ENCODE assay signal across 8 cellular contexts in genomic region chr21:17612023-17612564, GRCh38. TPM values are rescaled to one million over a fixed set of nuclear protein-coding genes. Genes with fewer than 3 reads are reported as not detected.
A peak's percentile ranks its signal among the peaks of the same experiment; 100 is the strongest.
DNase-seq lines count a peak whose midpoint lies in the region; ATAC-seq and TF ChIP-seq lines count a peak whose summit lies in the region.

No MANE protein-coding gene starts in this region.

- TF ChIP-seq POLR2A in heart left ventricle (IDR thresholded peaks at IDR 0.05), result no peak

- peak in 1 of 2 donors; percentile 20 for ATAC-seq in activated naive CD4-positive, alpha-beta T cell treated with anti-CD3 and anti-CD28 coated beads, Interleukin-2, amount 50 U/mL, for 72 hours
- ATAC-seq in heart left ventricle, result peak in 3 of 4 donors; percentile 3 to 32 (median 26)

- H3K4me1 ChIP-seq in HEK293 (ENCODE audit: control insufficient read depth, insufficient read depth, low read length), result peaks cover 9% of the 10 kb centered on the region
- H3K4me1 ChIP-seq in heart left ventricle, result peaks cover 0 to 13% (median 6%) of the 10 kb centered on the region in 12 donors

- peak overlapping the region; percentile 82 for H3K27ac ChIP-seq in HEK293 (ENCODE audit: extremely low read depth, low read depth, low read length)
- H3K27ac ChIP-seq in heart left ventricle, result peak overlapping the region; percentile 1 to 91 (median 83)

- no peaks in the 10 kb centered on the region for H3K27me3 ChIP-seq in heart left ventricle

- H3K36me3 Mint-ChIP-seq in activated naive CD4-positive, alpha-beta T cell treated with anti-CD3 and anti-CD28 coated beads, Interleukin-2, amount 50 U/mL, for 72 hours, result peaks cover 37 to 39% of the 10 kb centered on the region in 2 donors

- POLR2A ChIA-PET in HEK293 (lab: Yijun Ruan, JAX), result interaction anchor here (1.3 to 2.5 kb wide), 2 partner anchors 11 to 99 kb away, joined by 6 to 12 read pairs; partner anchors contain the start of gene CXADR

- DNase-seq in NCI-H345 (lab: John Stamatoyannopoulos, UW) (peak; percentile 47), heart left ventricle (peak; percentile 16 to 68 (median 35)), posterior vena cava (ENCODE audit: low spot score) (peak; percentile 86), NCI-H187 treated with DMSO at 0.1 percent for 48 hours (lab: John Stamatoyannopoulos, UW) (no peak), DMS114 treated with DMSO at 0.1 percent for 48 hours (lab: John Stamatoyannopoulos, UW; ENCODE audit: unreplicated experiment) (no peak)
- DNase-seq in activated naive CD4-positive, alpha-beta T cell treated with anti-CD3 and anti-CD28 coated beads, Interleukin-2, amount 50 U/mL, for 72 hours (ENCODE audit: low spot score in 2 of 2), result peak; percentile 25 to 55

- no peaks in the 10 kb centered on the region for H3K9me3 ChIP-seq in HEK293 (ENCODE audit: control insufficient read depth, insufficient read depth, low read depth, low read length)
- H3K9me3 ChIP-seq in heart left ventricle, result peaks cover 0 to 4% (median 0%) of the 10 kb centered on the region in 12 donors

- WGBS in heart left ventricle, 4 donors, result 0 to 2% (median 1%) methylated on average over 20 to 50 of the region's 50 CpGs

- peak overlapping the region; percentile 90 for H3K4me3 ChIP-seq in GM12875 (ENCODE audit: low read depth, low read length)
- peak overlapping the region; percentile 66 for H3K4me3 ChIP-seq in HEK293 (ENCODE audit: low read depth, low read length)
- peak overlapping the region; percentile 50 to 88 (median 79) for H3K4me3 ChIP-seq in heart left ventricle

- no peak for TF ChIP-seq CTCF in GM12875 (IDR thresholded peaks at IDR 0.05; ENCODE audit: borderline replicate concordance, insufficient read depth, low read depth, low read length)
- no peak for TF ChIP-seq CTCF in HEK293 (tag by site-specific recombination; IDR thresholded peaks at IDR 0.05)
- TF ChIP-seq CTCF in heart left ventricle (IDR thresholded peaks at IDR 0.05), result no peak

- H3K36me3 ChIP-seq in HEK293 (ENCODE audit: control insufficient read depth in 2 of 2, insufficient read depth in 1 of 2, low read length in 2 of 2) (peaks cover 8 to 33% of the 10 kb centered on the region in 2 experiments), heart left ventricle (peaks cover 0 to 12% (median 7%) of the 10 kb centered on the region in 9 donors)

- intact Hi-C loops in heart left ventricle (cut with DNase I) (loop anchor here in 3 of 10 donors (2.0 to 10.0 kb wide), 4 partner anchors 203 to 290 kb away; partner anchors contain the start of gene C21orf91 (in 2 of the 3)), posterior vena cava (cut with DNase I) (no loop called here)

- no peaks in the 10 kb centered on the region for H3K9me3 Mint-ChIP-seq in activated naive CD4-positive, alpha-beta T cell treated with anti-CD3 and anti-CD28 coated beads, Interleukin-2, amount 50 U/mL, for 72 hours

- CTCF ChIA-PET in HEK293 (lab: Yijun Ruan, JAX), result interaction anchor here (0.7 to 3.7 kb wide), 6 partner anchors 26 to 225 kb away, joined by 3 to 20 read pairs (median 4); partner anchors contain the start of gene CXADR

- H3K27ac Mint-ChIP-seq in activated naive CD4-positive, alpha-beta T cell treated with anti-CD3 and anti-CD28 coated beads, Interleukin-2, amount 50 U/mL, for 72 hours, result peak overlapping the region; percentile 89 to 96

TF ChIP-seq in HEK293, 187 proteins besides CTCF, POLR2A, EP300 and RAD21 (continues in another document):
- TF ChIP-seq, protein P1, sequence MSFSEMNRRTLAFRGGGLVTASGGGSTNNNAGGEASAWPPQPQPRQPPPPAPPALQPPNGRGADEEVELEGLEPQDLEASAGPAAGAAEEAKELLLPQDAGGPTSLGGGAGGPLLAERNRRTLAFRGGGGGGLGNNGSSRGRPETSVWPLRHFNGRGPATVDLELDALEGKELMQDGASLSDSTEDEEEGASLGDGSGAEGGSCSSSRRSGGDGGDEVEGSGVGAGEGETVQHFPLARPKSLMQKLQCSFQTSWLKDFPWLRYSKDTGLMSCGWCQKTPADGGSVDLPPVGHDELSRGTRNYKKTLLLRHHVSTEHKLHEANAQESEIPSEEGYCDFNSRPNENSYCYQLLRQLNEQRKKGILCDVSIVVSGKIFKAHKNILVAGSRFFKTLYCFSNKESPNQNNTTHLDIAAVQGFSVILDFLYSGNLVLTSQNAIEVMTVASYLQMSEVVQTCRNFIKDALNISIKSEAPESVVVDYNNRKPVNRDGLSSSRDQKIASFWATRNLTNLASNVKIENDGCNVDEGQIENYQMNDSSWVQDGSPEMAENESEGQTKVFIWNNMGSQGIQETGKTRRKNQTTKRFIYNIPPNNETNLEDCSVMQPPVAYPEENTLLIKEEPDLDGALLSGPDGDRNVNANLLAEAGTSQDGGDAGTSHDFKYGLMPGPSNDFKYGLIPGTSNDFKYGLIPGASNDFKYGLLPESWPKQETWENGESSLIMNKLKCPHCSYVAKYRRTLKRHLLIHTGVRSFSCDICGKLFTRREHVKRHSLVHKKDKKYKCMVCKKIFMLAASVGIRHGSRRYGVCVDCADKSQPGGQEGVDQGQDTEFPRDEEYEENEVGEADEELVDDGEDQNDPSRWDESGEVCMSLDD (tag by site-specific recombination; IDR thresholded peaks at IDR 0.05), result no peak
- TF ChIP-seq ZNF138 (tag by site-specific recombination; IDR thresholded peaks at IDR 0.05; ENCODE audit: borderline replicate concordance) (no peak), ZNF76 (tag by site-specific recombination; IDR thresholded peaks at IDR 0.05; ENCODE audit: borderline replicate concordance, low read depth) (no peak), ZFHX2 (tag by site-specific recombination; conservative IDR thresholded peaks at IDR 0.05) (0 out of 2 replicates have a peak, but pooled peaks have one; percentile 8), PBX3 (CRISPR knock-in tag; IDR thresholded peaks at IDR 0.05) (no peak), ZNF785 (tag by site-specific recombination; IDR thresholded peaks at IDR 0.05) (no peak), KLF10 (tag by site-specific recombination; IDR thresholded peaks at IDR 0.05) (no peak), RBAK (tag by site-specific recombination; IDR thresholded peaks at IDR 0.05) (no peak), ZNF335 (tag by site-specific recombination; conservative IDR thresholded peaks at IDR 0.05) (peak; percentile 41; the same call in 1 of the 2 replicates), TCF7L2 (IDR thresholded peaks at IDR 0.05; ENCODE audit: borderline replicate concordance, low read depth, low read length) (no peak), ZNF654 (tag by site-specific recombination; IDR thresholded peaks at IDR 0.05; ENCODE audit: low read depth) (no peak)
- TF ChIP-seq, protein P2, sequence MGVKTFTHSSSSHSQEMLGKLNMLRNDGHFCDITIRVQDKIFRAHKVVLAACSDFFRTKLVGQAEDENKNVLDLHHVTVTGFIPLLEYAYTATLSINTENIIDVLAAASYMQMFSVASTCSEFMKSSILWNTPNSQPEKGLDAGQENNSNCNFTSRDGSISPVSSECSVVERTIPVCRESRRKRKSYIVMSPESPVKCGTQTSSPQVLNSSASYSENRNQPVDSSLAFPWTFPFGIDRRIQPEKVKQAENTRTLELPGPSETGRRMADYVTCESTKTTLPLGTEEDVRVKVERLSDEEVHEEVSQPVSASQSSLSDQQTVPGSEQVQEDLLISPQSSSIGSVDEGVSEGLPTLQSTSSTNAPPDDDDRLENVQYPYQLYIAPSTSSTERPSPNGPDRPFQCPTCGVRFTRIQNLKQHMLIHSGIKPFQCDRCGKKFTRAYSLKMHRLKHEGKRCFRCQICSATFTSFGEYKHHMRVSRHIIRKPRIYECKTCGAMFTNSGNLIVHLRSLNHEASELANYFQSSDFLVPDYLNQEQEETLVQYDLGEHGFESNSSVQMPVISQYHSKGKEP (tag by site-specific recombination; IDR thresholded peaks at IDR 0.05), result no peak
- TF ChIP-seq, protein P3, sequence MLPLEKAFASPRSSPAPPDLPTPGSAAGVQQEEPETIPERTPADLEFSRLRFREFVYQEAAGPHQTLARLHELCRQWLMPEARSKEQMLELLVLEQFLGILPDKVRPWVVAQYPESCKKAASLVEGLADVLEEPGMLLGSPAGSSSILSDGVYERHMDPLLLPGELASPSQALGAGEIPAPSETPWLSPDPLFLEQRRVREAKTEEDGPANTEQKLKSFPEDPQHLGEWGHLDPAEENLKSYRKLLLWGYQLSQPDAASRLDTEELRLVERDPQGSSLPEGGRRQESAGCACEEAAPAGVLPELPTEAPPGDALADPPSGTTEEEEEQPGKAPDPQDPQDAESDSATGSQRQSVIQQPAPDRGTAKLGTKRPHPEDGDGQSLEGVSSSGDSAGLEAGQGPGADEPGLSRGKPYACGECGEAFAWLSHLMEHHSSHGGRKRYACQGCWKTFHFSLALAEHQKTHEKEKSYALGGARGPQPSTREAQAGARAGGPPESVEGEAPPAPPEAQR (tag by site-specific recombination; IDR thresholded peaks at IDR 0.05), result no peak
- TF ChIP-seq, protein P4, sequence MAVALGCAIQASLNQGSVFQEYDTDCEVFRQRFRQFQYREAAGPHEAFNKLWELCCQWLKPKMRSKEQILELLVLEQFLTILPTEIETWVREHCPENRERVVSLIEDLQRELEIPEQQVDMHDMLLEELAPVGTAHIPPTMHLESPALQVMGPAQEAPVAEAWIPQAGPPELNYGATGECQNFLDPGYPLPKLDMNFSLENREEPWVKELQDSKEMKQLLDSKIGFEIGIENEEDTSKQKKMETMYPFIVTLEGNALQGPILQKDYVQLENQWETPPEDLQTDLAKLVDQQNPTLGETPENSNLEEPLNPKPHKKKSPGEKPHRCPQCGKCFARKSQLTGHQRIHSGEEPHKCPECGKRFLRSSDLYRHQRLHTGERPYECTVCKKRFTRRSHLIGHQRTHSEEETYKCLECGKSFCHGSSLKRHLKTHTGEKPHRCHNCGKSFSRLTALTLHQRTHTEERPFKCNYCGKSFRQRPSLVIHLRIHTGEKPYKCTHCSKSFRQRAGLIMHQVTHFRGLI (tag by site-specific recombination; IDR thresholded peaks at IDR 0.05), result peak; percentile 61; the same call in 1 of the 2 replicates

RNA-seq across cellular contexts. Expression of gene BTG3, which starts 0.6 kb away (rescaled TPM):
- total RNA-seq in activated naive CD4-positive, alpha-beta T cell treated with anti-CD3 and anti-CD28 coated beads, Interleukin-2, amount 50 U/mL, for 72 hours, result 10 to 100 TPM; 29.0 to 95.7 TPM
- 10 to 100 TPM in 1 of 9 donors, 1 to 10 TPM in 8; 2.6 to 13.4 (median 6.2) TPM for total RNA-seq in heart left ventricle
- polyA plus RNA-seq in heart left ventricle, result 10 to 100 TPM in 1 of 2 donors, 1 to 10 TPM in 1; 6.4 to 16.1 TPM
- 10 to 100 TPM; 19.1 to 27.0 TPM for total RNA-seq in posterior vena cava

Comparison
In these comparisons a context has a peak if more than half of its experiments do, and no peak if none do; other contexts are left out.
1. DNase-seq: peak in NCI-H345 (single experiment), activated naive CD4-positive, alpha-beta T cell treated with anti-CD3 and anti-CD28 coated beads, Interleukin-2, amount 50 U/mL, for 72 hours (2 of 2), heart left ventricle (5 of 5) and posterior vena cava (single experiment); none in NCI-H187 treated with DMSO at 0.1 percent for 48 hours (single experiment) and DMS114 treated with DMSO at 0.1 percent for 48 hours (single experiment).
2. Peak in every context shown above with its lines, with median percentiles within 50 percentile points of each other: H3K4me3 ChIP-seq.